22 cellular contexts compared by ENCODE assay signal in genomic region chr3:71376499-71376898, GRCh38.
DNase-seq lines count a peak whose midpoint lies in the region; ATAC-seq lines count a peak whose summit lies in the region.
"Had no signal": no experiment of that assay in that cellular context is flagged by ENCODE, and none has a peak within 500 bp of the region (broad histone marks: within the 10 kb centered on the region; RNA-seq: fewer than 3 reads in every experiment).

No MANE protein-coding gene starts in this region.

- H3K9me2 ChIP-seq in Karpas-422 (replicated peaks; ENCODE audit: insufficient read depth, low read length) = no peaks in the 10 kb centered on the region

- H3K4me1 ChIP-seq in Karpas-422 (ENCODE audit: low read length) = peaks cover 88% of the 10 kb centered on the region

- peaks cover 0 to under 1% of the 10 kb centered on the region in 2 donors for H3K36me3 Mint-ChIP-seq in activated naive CD4-positive, alpha-beta T cell treated with anti-CD3 and anti-CD28 coated beads, Interleukin-2, amount 50 U/mL, for 72 hours
- H3K36me3 Mint-ChIP-seq in naive B cell = peaks cover 0 to 6% of the 10 kb centered on the region in 2 donors

- H3K9me3 ChIP-seq in Karpas-422 (ENCODE audit: low read length) = no peaks in the 10 kb centered on the region

- no peaks in the 10 kb centered on the region for H4K20me1 ChIP-seq in Karpas-422 (ENCODE audit: insufficient read depth, low read depth, low read length)

- no peaks in the 10 kb centered on the region for H3K36me3 ChIP-seq in Karpas-422 (ENCODE audit: insufficient read depth, low read length)

- peak overlapping the region in 7 of 8 donors; percentile 17 to 64 (median 50) for H3K4me3 Mint-ChIP-seq in naive B cell
- H3K4me3 Mint-ChIP-seq: H9 had no signal

- peak overlapping the region; percentile 53 for H3K4me2 ChIP-seq in Karpas-422 (ENCODE audit: low read depth, low read length, poor library complexity, severe bottlenecking)

- H3K27me3 Mint-ChIP-seq in naive B cell = no peaks in the 10 kb centered on the region

- no peak overlapping the region for H3K9ac ChIP-seq in Karpas-422 (ENCODE audit: low read length)

- ATAC-seq in activated naive CD4-positive, alpha-beta T cell treated with anti-CD3 and anti-CD28 coated beads, Interleukin-2, amount 50 U/mL, for 72 hours = no peak
- peak; percentile 72 to 76 for ATAC-seq in naive B cell (ENCODE audit: low read depth in 2 of 2)
- no peak for ATAC-seq in HG03135 (IDR thresholded peaks at IDR 0.05; ENCODE audit: unreplicated experiment)

- peaks cover 90% of the 10 kb centered on the region for H3K79me2 ChIP-seq in Karpas-422 (ENCODE audit: low read length)

- peak overlapping the region; percentile 7 for H3K4me3 ChIP-seq in Karpas-422 (ENCODE audit: low read length)
- H3K4me3 ChIP-seq: SK-N-MC had no signal

- H3K27me3 ChIP-seq in Karpas-422 (ENCODE audit: low read length) = no peaks in the 10 kb centered on the region

- H3K9me3 Mint-ChIP-seq in activated naive CD4-positive, alpha-beta T cell treated with anti-CD3 and anti-CD28 coated beads, Interleukin-2, amount 50 U/mL, for 72 hours = no peaks in the 10 kb centered on the region
- no peaks in the 10 kb centered on the region for H3K9me3 Mint-ChIP-seq in naive B cell
- H3K9me3 Mint-ChIP-seq: H9 had no signal

- peaks cover 53 to 91% (median 62%) of the 10 kb centered on the region in 3 donors for H3K4me1 Mint-ChIP-seq in naive B cell

- H3K27ac Mint-ChIP-seq in activated naive CD4-positive, alpha-beta T cell treated with anti-CD3 and anti-CD28 coated beads, Interleukin-2, amount 50 U/mL, for 72 hours = peak overlapping the region; percentile 38 to 44
- H3K27ac Mint-ChIP-seq in naive B cell = peak overlapping the region; percentile 64 to 94 (median 92)
- H3K27ac Mint-ChIP-seq: H9 had no signal

- no peak for DNase-seq in activated naive CD4-positive, alpha-beta T cell treated with anti-CD3 and anti-CD28 coated beads, Interleukin-2, amount 50 U/mL, for 72 hours (ENCODE audit: low spot score in 2 of 2)
- DNase-seq in activated naive CD4-positive, alpha-beta T cell (lab: John Stamatoyannopoulos, UW) = no peak
- DNase-seq in Karpas-422 = peak; percentile 90
- DNase-seq in naive B cell = peak; percentile 40
- DNase-seq in NCI-H2171 treated with DMSO at 0.1 percent for 48 hours (lab: John Stamatoyannopoulos, UW) = no peak
- DNase-seq in OCI-M1 (lab: John Stamatoyannopoulos, UW) = no peak
- DNase-seq: C1 segment of cervical spinal cord; DMS79 treated with DMSO at 0.1 percent for 48 hours; H9; IMR-90; MM.1S; NCI-H1092 treated with DMSO at 0.1 percent for 48 hours; NCI-H146; NCI-H2029 treated with DMSO at 0.1 percent for 48 hours; NCI-H2171; NCI-H446; NCI-H526 treated with DMSO at 0.1 percent for 48 hours; NK-92 treated with Interleukin-12 subunit alpha and Interleukin-12 subunit beta, amount 100 ng/mL, for 24 hours; SHP77 had no signal

- no peak overlapping the region for H2AFZ ChIP-seq in Karpas-422 (ENCODE audit: low read length)

- peak overlapping the region; percentile 92 for H3K27ac ChIP-seq in Karpas-422 (ENCODE audit: low read length)
- H3K27ac ChIP-seq: HL-60, SK-N-MC had no signal

Comparison
In these comparisons a context has a peak if more than half of its experiments do, and no peak if none do; other contexts are left out.
1. ATAC-seq: peak in naive B cell (2 of 2); none in activated naive CD4-positive, alpha-beta T cell treated with anti-CD3 and anti-CD28 coated beads, Interleukin-2, amount 50 U/mL, for 72 hours (0 of 2) and HG03135 (single experiment).
2. DNase-seq: peak in Karpas-422 (single experiment) and naive B cell (single experiment); none in activated naive CD4-positive, alpha-beta T cell treated with anti-CD3 and anti-CD28 coated beads, Interleukin-2, amount 50 U/mL, for 72 hours (0 of 2), activated naive CD4-positive, alpha-beta T cell (0 of 4), NCI-H2171 treated with DMSO at 0.1 percent for 48 hours (single experiment) and OCI-M1 (single experiment).